In the genomic region with DNA sequence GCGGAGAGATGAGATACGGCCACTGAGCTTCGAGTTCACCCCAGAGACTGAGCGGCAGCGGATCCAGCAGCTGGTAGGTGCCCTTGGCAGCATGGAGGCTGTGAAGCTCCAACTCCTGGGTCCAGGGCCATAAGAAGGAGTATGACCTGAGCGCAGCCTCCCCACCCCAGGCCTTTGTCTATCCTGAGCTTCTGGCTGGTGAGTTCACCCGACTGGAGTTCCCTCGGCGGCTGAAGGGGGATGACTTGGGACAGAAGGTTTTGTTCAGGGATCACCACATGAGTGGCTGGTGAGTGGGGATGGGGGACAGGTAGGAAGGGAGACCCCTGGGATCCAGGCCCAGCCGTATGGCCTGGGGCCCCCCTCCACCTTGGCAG, we compare ENCODE assay signal across 1 cellular context.
A peak's percentile ranks its signal among the peaks of the same experiment; 100 is the strongest.
TF ChIP-seq lines count a peak whose summit lies in the region.

No MANE protein-coding gene starts in this region.

TF ChIP-seq in K562, 482 proteins besides CTCF, POLR2A, EP300 and RAD21:
- TF ChIP-seq POLR2G (IDR thresholded peaks at IDR 0.05; ENCODE audit: low read depth, low read length), result peak; percentile 46; the same call in 1 of the 2 replicates
- TF ChIP-seq, protein P1, sequence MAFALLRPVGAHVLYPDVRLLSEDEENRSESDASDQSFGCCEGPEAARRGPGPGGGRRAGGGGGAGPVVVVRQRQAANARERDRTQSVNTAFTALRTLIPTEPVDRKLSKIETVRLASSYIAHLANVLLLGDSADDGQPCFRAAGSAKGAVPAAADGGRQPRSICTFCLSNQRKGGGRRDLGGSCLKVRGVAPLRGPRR (CRISPR knock-in tag; IDR thresholded peaks at IDR 0.05), result no peak
